ENCODE assay signal across 1 cellular context in genomic region chrX:48558270-48558669, GRCh38.
TF ChIP-seq lines count a peak whose summit lies in the region.

No MANE protein-coding gene starts in this region.

TF ChIP-seq in SK-N-SH, 30 proteins besides CTCF, POLR2A, EP300 and RAD21 (continued from another document):
- TF ChIP-seq USF1 (IDR thresholded peaks at IDR 0.05; ENCODE audit: borderline replicate concordance, low read depth) = no peak
